11 cellular contexts compared by ENCODE assay signal in genomic region chr16:49311823-49312222, GRCh38. TPM values are rescaled to one million over a fixed set of nuclear protein-coding genes. Genes with fewer than 3 reads are reported as not detected.
"Had no signal": no experiment of that assay in that cellular context is flagged by ENCODE, and none has a peak within 500 bp of the region (broad histone marks: within the 10 kb centered on the region; RNA-seq: fewer than 3 reads in every experiment).

No MANE protein-coding gene starts in this region.

- H3K27ac ChIP-seq: HL-60 had no signal

- H3K4me3 ChIP-seq: HAP-1, K562 had no signal

- FAIRE-seq: H54, HepG2, K562 had no signal

- DNase-seq: GOT3, HFFc6, IMR-90, KG1 had no signal

- H3K36me3 ChIP-seq: HAP-1 had no signal

- H3K4me1 ChIP-seq: HAP-1 had no signal

- H3K27ac Mint-ChIP-seq: HFFc6 had no signal

- ATAC-seq: HCT116, HepG2, K562 had no signal

- H3K4me3 Mint-ChIP-seq: HFFc6 had no signal

- H3K9me3 ChIP-seq: HAP-1 had no signal

RNA-seq across cellular contexts. Expression of gene CBLN1, which starts 30.2 kb away (rescaled TPM):
- total RNA-seq: HepG2, HFFc6, HT1080, IMR-90, K562 had no signal
- polyA plus RNA-seq: HepG2, IMR-90, K562 had no signal
